ENCODE assay signal across 8 cellular contexts in the genomic region with DNA sequence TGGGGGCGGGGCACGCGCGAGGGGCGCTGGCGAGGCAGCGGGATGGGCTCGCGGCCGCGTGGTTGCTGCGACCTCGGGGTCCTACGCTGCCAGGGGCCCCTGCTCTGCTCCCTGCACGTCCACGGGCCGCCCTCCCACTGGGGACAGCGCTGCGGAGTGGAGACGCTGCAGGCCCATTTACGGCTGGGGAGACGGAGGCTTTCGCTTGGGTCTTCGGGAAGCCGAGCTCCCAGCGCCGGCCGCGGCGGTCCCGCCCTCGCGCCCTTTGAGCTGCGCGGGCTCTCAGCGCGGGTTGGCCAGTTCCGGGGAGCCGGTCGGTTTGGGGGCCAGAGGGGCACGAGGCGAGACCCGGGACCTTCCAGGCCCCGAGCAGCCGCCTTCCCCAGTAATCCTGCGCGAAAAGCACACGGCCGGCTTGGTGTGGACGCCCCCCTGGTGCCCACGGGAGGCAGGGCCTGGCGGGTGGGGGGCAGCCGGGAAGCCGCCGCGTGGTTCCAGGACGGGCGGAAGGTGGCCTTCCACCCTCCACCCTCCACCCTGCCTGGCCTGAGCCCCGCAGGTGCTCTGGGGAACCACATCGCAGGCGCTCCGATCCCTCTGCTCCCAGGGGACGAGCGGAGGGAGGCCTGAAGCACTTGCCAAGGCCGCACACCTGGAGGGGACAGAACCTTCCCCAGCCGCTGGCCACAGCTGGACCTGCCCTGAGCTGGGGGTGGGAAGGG. TPM values are rescaled to one million over a fixed set of nuclear protein-coding genes. Genes with fewer than 3 reads are reported as not detected.
DNase-seq lines count a peak whose midpoint lies in the region; ATAC-seq and TF ChIP-seq lines count a peak whose summit lies in the region.

No MANE protein-coding gene starts in this region.

- H4K20me1 ChIP-seq in osteoblast (ENCODE audit: insufficient read depth, low read length) = no peaks in the 10 kb centered on the region

- H3K36me3 ChIP-seq in WERI-Rb-1 = no peaks in the 10 kb centered on the region; the same call in 1 of the 2 replicates
- H3K36me3 ChIP-seq in osteoblast (ENCODE audit: insufficient read depth, low read length) = peaks cover 15% of the 10 kb centered on the region

- peak overlapping the region; percentile 88 for H3K27ac ChIP-seq in HL-60 (replicated peaks)
- H3K27ac ChIP-seq in WERI-Rb-1 = peak overlapping the region; percentile 76
- H3K27ac ChIP-seq in osteoblast (ENCODE audit: low read depth, low read length) = peak overlapping the region; percentile 23

- H2AFZ ChIP-seq in osteoblast (ENCODE audit: low read length) = peak overlapping the region; percentile 85

- DNase-seq in NCI-H510A (lab: John Stamatoyannopoulos, UW) (peak; percentile 49), NCI-H510A treated with DMSO at 0.1 percent for 48 hours (lab: John Stamatoyannopoulos, UW) (no peak), HL-60 (ENCODE audit: low read depth in 1 of 2, low spot score in 1 of 2) (peak; percentile 30 to 57), WERI-Rb-1 (no peak), fibroblast of gingiva (ENCODE audit: low read depth) (peak; percentile 38), osteoblast (ENCODE audit: insufficient read length, low spot score, missing footprints) (peak; percentile 99), foreskin melanocyte (no peak)

- H3K9me3 ChIP-seq in WERI-Rb-1 (ENCODE audit: severe bottlenecking) (no peaks in the 10 kb centered on the region), osteoblast (ENCODE audit: low read depth, low read length) (no peaks in the 10 kb centered on the region)

- H3K4me2 ChIP-seq in osteoblast (ENCODE audit: insufficient read depth, low read length) = peak overlapping the region; percentile 84

- peaks cover 16% of the 10 kb centered on the region for H3K4me1 ChIP-seq in osteoblast (ENCODE audit: insufficient read depth, low read length)

- H3K27me3 ChIP-seq in HL-60 (ENCODE audit: insufficient read depth, poor library complexity, severe bottlenecking) (peaks cover 26% of the 10 kb centered on the region), WERI-Rb-1 (ENCODE audit: insufficient read depth, low read depth, severe bottlenecking) (no peaks in the 10 kb centered on the region), osteoblast (ENCODE audit: insufficient read depth, low read length) (peaks cover 11% of the 10 kb centered on the region)

- peaks cover 12% of the 10 kb centered on the region for H3K79me2 ChIP-seq in osteoblast (ENCODE audit: insufficient read depth, low read length)

- peak; percentile 18 for ATAC-seq in GM21390 (IDR thresholded peaks at IDR 0.05; ENCODE audit: unreplicated experiment)

- H3K4me3 ChIP-seq in HL-60 (replicated peaks; ENCODE audit: insufficient read depth, low read length) (peak overlapping the region; percentile 77), WERI-Rb-1 (ENCODE audit: low read depth, low read length) (peak overlapping the region; percentile 72), osteoblast (ENCODE audit: insufficient read depth, low read length) (peak overlapping the region; percentile 93)

- TF ChIP-seq CTCF in HL-60 (IDR thresholded peaks at IDR 0.05; ENCODE audit: insufficient read depth, low read length) = no peak
- TF ChIP-seq CTCF in WERI-Rb-1 (IDR thresholded peaks at IDR 0.05; ENCODE audit: low read depth, low read length) = 0 out of 2 replicates have a peak, but pooled peaks have one; percentile 5
- TF ChIP-seq CTCF in osteoblast (IDR thresholded peaks at IDR 0.05; ENCODE audit: extremely low read depth, low read depth, low read length) = no peak

RNA-seq across cellular contexts. Expression of gene PEX10, which starts 0.6 kb away (rescaled TPM):
- total RNA-seq in osteoblast = 33.9 and 34.7 TPM in 2 replicates

RNA-seq across cellular contexts. Expression of gene RER1, which starts 21.3 kb away (rescaled TPM):
- 77.8 and 95.2 TPM in 2 replicates for total RNA-seq in osteoblast

RNA-seq across cellular contexts. Expression of gene MORN1, which starts 21.6 kb away (rescaled TPM):
- total RNA-seq in osteoblast = 12.4 and 13.4 TPM in 2 replicates

Comparison
In these comparisons a context has a peak if more than half of its experiments do, and no peak if none do; other contexts are left out.
1. DNase-seq: peak in NCI-H510A (single experiment), HL-60 (2 of 2), fibroblast of gingiva (single experiment) and osteoblast (single experiment); none in NCI-H510A treated with DMSO at 0.1 percent for 48 hours (single experiment), WERI-Rb-1 (single experiment) and foreskin melanocyte (single experiment).
2. H3K27ac ChIP-seq: peak in every context shown above with its lines; median percentile 88 in HL-60; 76 in WERI-Rb-1; 23 in osteoblast.
3. Peak in every context shown above with its lines, with median percentiles within 50 percentile points of each other: H3K4me3 ChIP-seq.